Comparison of ENCODE assay signal across 9 cellular contexts in genomic region chr12:26833692-26834168, GRCh38. TPM values are rescaled to one million over a fixed set of nuclear protein-coding genes. Genes with fewer than 3 reads are reported as not detected.
DNase-seq lines count a peak whose midpoint lies in the region; ATAC-seq, FAIRE-seq and TF ChIP-seq lines count a peak whose summit lies in the region.
"Had no signal": no experiment of that assay in that cellular context is flagged by ENCODE, and none has a peak within 500 bp of the region (broad histone marks: within the 10 kb centered on the region; RNA-seq: fewer than 3 reads in every experiment).

No MANE protein-coding gene starts in this region.

- peak; percentile 24 for ATAC-seq in HG02798 (IDR thresholded peaks at IDR 0.05; ENCODE audit: poor library complexity, unreplicated experiment)
- ATAC-seq in GM21515 (IDR thresholded peaks at IDR 0.05; ENCODE audit: unreplicated experiment): no peak
- no peak for ATAC-seq in HG02610 (IDR thresholded peaks at IDR 0.05; ENCODE audit: unreplicated experiment)

- no peaks in the 10 kb centered on the region for H3K9me1 ChIP-seq in keratinocyte (ENCODE audit: control insufficient read depth, extremely low read depth, insufficient read depth, low read length)

- no peaks in the 10 kb centered on the region for H3K27me3 ChIP-seq in keratinocyte (ENCODE audit: control insufficient read depth, extremely low read depth, insufficient read depth, low read length)

- H4K20me1 ChIP-seq in keratinocyte (ENCODE audit: control insufficient read depth, extremely low read depth, insufficient read depth, low read length): no peaks in the 10 kb centered on the region

- peaks cover 22% of the 10 kb centered on the region for H3K79me2 ChIP-seq in keratinocyte (ENCODE audit: control insufficient read depth, insufficient read depth, low read length)

- H3K9ac ChIP-seq in keratinocyte (ENCODE audit: control insufficient read depth, extremely low read depth, insufficient read depth, low read length): peak overlapping the region; percentile 58

- no peak for TF ChIP-seq CTCF in keratinocyte (optimal IDR thresholded peaks at IDR 0.05 in 1 of 3, IDR thresholded peaks at IDR 0.05 in 1 of 3, conservative IDR thresholded peaks at IDR 0.05 in 1 of 3; ENCODE audit: extremely low read depth in 1 of 3, insufficient read depth in 2 of 3, low read length in 3 of 3)

- no peak overlapping the region for H3K27ac ChIP-seq in keratinocyte (ENCODE audit: control insufficient read depth, insufficient read depth, low read length)

- no peaks in the 10 kb centered on the region for H3K9me3 ChIP-seq in keratinocyte (ENCODE audit: control insufficient read depth, low read depth, low read length)

- H3K4me3 ChIP-seq in keratinocyte (ENCODE audit: control insufficient read depth in 2 of 3, extremely low read depth in 1 of 3, insufficient read depth in 2 of 3, low read depth in 1 of 3, low read length in 3 of 3): peak overlapping the region; percentile 72 to 85 (median 74)

- peak overlapping the region; percentile 99 for H3K4me2 ChIP-seq in keratinocyte (ENCODE audit: control insufficient read depth, extremely low read depth, insufficient read depth, low read depth, low read length)

- peak overlapping the region; percentile 89 for H2AFZ ChIP-seq in keratinocyte (ENCODE audit: control insufficient read depth, low read length)

- H3K36me3 ChIP-seq in keratinocyte (ENCODE audit: control insufficient read depth in 2 of 2, extremely low read depth in 1 of 2, insufficient read depth in 2 of 2, low read length in 2 of 2): no peaks in the 10 kb centered on the region

- dilution Hi-C loops in keratinocyte (cut with MboI; ENCODE audit: extremely low pct_ligation_motif_present, low sequenced_read_pairs): no loop called here

- in situ Hi-C loops in T47D (cut with HindIII; ENCODE audit: low pct_unique_long_range_greater_than_20kb, low sequenced_read_pairs): no loop called here

- no peak for FAIRE-seq in keratinocyte (lab: Jason Lieb, UNC)
- FAIRE-seq: TTC549 had no signal

- peaks cover 19% of the 10 kb centered on the region for H3K4me1 ChIP-seq in keratinocyte (ENCODE audit: control insufficient read depth, extremely low read depth, insufficient read depth, low read length)

- peak; percentile 75 for DNase-seq in DMS53 treated with DMSO at 0.1 percent for 48 hours (lab: John Stamatoyannopoulos, UW; ENCODE audit: unreplicated experiment)
- DNase-seq in SK-N-DZ (ENCODE audit: low spot score): peak; percentile 73
- DNase-seq in T47D (ENCODE audit: low read depth in 1 of 2, low spot score in 1 of 2): peak; percentile 64 to 76
- no peak for DNase-seq in keratinocyte (ENCODE audit: low read depth, low spot score)
- DNase-seq in stimulated activated CD4-positive, alpha-beta T cell treated with anti-CD3 and anti-CD28 coated beads, Interleukin-2, amount 100 ng/mL, for 24 hours: peak; percentile 43 to 48

RNA-seq across cellular contexts. Expression of gene ITPR2, which starts 0.7 kb away (rescaled TPM):
- polyA plus RNA-seq in SK-N-DZ (2014; cell fraction: cytosol; rRNA removed): 4.2 and 9.7 TPM in 2 replicates
- 2.3 and 4.9 TPM in 2 replicates for polyA plus RNA-seq in SK-N-DZ (2014; cell fraction: nucleus; rRNA removed)
- polyA plus RNA-seq in keratinocyte: 6.3 to 7.6 TPM (median 7.3 TPM) in 3 replicates
- polyA plus RNA-seq in keratinocyte (2011; ENCODE audit: low read depth): 17.7 TPM
- 2.1 and 3.5 TPM in 2 replicates for polyA plus RNA-seq in keratinocyte (2011; cell fraction: cytosol; rRNA removed)
- polyA plus RNA-seq in keratinocyte (2011; cell fraction: nucleus; rRNA removed): 12.7 and 15.0 TPM in 2 replicates
- polyA plus RNA-seq in keratinocyte (2012; ENCODE audit: low replicate concordance): 2.8 and 7.5 TPM in 2 replicates
- polyA minus RNA-seq in keratinocyte: 8.8 to 48.7 TPM (median 25.2 TPM) in 3 replicates
- 6.1 TPM for polyA minus RNA-seq in keratinocyte (2011; cell fraction: cytosol; rRNA and poly(A)+ RNA removed)
- polyA minus RNA-seq in keratinocyte (2011; cell fraction: nucleus; rRNA and poly(A)+ RNA removed): 43.1 and 89.3 TPM in 2 replicates
